1 cellular context compared by ENCODE assay signal in genomic region chr2:104656496-104657310, GRCh38.
TF ChIP-seq lines count a peak whose summit lies in the region.

No MANE protein-coding gene starts in this region.

TF ChIP-seq in H1, 55 proteins besides CTCF, POLR2A, EP300 and RAD21 (continued from another document):
- TF ChIP-seq, protein P1, sequence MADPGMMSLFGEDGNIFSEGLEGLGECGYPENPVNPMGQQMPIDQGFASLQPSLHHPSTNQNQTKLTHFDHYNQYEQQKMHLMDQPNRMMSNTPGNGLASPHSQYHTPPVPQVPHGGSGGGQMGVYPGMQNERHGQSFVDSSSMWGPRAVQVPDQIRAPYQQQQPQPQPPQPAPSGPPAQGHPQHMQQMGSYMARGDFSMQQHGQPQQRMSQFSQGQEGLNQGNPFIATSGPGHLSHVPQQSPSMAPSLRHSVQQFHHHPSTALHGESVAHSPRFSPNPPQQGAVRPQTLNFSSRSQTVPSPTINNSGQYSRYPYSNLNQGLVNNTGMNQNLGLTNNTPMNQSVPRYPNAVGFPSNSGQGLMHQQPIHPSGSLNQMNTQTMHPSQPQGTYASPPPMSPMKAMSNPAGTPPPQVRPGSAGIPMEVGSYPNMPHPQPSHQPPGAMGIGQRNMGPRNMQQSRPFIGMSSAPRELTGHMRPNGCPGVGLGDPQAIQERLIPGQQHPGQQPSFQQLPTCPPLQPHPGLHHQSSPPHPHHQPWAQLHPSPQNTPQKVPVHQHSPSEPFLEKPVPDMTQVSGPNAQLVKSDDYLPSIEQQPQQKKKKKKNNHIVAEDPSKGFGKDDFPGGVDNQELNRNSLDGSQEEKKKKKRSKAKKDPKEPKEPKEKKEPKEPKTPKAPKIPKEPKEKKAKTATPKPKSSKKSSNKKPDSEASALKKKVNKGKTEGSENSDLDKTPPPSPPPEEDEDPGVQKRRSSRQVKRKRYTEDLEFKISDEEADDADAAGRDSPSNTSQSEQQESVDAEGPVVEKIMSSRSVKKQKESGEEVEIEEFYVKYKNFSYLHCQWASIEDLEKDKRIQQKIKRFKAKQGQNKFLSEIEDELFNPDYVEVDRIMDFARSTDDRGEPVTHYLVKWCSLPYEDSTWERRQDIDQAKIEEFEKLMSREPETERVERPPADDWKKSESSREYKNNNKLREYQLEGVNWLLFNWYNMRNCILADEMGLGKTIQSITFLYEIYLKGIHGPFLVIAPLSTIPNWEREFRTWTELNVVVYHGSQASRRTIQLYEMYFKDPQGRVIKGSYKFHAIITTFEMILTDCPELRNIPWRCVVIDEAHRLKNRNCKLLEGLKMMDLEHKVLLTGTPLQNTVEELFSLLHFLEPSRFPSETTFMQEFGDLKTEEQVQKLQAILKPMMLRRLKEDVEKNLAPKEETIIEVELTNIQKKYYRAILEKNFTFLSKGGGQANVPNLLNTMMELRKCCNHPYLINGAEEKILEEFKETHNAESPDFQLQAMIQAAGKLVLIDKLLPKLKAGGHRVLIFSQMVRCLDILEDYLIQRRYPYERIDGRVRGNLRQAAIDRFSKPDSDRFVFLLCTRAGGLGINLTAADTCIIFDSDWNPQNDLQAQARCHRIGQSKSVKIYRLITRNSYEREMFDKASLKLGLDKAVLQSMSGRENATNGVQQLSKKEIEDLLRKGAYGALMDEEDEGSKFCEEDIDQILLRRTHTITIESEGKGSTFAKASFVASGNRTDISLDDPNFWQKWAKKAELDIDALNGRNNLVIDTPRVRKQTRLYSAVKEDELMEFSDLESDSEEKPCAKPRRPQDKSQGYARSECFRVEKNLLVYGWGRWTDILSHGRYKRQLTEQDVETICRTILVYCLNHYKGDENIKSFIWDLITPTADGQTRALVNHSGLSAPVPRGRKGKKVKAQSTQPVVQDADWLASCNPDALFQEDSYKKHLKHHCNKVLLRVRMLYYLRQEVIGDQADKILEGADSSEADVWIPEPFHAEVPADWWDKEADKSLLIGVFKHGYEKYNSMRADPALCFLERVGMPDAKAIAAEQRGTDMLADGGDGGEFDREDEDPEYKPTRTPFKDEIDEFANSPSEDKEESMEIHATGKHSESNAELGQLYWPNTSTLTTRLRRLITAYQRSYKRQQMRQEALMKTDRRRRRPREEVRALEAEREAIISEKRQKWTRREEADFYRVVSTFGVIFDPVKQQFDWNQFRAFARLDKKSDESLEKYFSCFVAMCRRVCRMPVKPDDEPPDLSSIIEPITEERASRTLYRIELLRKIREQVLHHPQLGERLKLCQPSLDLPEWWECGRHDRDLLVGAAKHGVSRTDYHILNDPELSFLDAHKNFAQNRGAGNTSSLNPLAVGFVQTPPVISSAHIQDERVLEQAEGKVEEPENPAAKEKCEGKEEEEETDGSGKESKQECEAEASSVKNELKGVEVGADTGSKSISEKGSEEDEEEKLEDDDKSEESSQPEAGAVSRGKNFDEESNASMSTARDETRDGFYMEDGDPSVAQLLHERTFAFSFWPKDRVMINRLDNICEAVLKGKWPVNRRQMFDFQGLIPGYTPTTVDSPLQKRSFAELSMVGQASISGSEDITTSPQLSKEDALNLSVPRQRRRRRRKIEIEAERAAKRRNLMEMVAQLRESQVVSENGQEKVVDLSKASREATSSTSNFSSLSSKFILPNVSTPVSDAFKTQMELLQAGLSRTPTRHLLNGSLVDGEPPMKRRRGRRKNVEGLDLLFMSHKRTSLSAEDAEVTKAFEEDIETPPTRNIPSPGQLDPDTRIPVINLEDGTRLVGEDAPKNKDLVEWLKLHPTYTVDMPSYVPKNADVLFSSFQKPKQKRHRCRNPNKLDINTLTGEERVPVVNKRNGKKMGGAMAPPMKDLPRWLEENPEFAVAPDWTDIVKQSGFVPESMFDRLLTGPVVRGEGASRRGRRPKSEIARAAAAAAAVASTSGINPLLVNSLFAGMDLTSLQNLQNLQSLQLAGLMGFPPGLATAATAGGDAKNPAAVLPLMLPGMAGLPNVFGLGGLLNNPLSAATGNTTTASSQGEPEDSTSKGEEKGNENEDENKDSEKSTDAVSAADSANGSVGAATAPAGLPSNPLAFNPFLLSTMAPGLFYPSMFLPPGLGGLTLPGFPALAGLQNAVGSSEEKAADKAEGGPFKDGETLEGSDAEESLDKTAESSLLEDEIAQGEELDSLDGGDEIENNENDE (IDR thresholded peaks at IDR 0.05; ENCODE audit: insufficient replicate concordance, low read length) = no peak
